In the genomic region with DNA sequence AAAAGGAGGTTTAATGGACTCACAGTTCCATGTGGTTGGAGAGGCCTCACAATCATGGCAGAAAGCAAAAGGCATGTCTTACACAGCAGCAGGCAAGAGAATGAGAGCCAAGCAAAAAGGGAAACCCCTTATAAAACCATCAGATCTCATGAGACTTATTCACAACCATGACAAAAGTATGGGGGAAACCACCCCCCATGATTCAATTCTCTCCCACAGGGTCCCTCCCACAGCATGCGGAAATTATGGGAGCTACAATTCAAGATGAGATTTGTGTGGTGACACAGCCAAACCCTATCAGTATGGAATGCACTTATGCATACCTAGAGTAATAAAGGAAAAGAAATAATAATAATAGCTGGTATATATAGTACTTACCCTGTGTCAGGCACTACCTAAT, we compare ENCODE assay signal across 14 cellular contexts.
"Had no signal": no experiment of that assay in that cellular context is flagged by ENCODE, and none has a peak within 500 bp of the region (broad histone marks: within the 10 kb centered on the region; RNA-seq: fewer than 3 reads in every experiment).

No MANE protein-coding gene starts in this region.

- H3K36me3 ChIP-seq: adrenal gland, gastrocnemius medialis, heart left ventricle, SJSA1, thoracic aorta, upper lobe of right lung had no signal

- H3K4me3 Mint-ChIP-seq: immature natural killer cell; natural killer cell treated with Interleukin-12 subunit alpha and Interleukin-12 subunit beta and Interleukin-15 and Interleukin-18, amount 100 ng/mL, for 72 hours had no signal

- DNase-seq: activated gamma-delta T cell treated with Interleukin-2 at 50 U/mL for 16 hours, adrenal gland, erythroblast, gastrocnemius medialis, heart left ventricle, immature natural killer cell, mesenchymal stem cell, posterior cingulate gyrus, retina, upper lobe of right lung had no signal

- H3K36me3 Mint-ChIP-seq: immature natural killer cell; natural killer cell treated with Interleukin-12 subunit alpha and Interleukin-12 subunit beta and Interleukin-15 and Interleukin-18, amount 100 ng/mL, for 72 hours had no signal

- H3K27ac ChIP-seq: adrenal gland, gastrocnemius medialis, heart left ventricle, SJSA1, thoracic aorta, upper lobe of right lung had no signal

- H3K9me3 Mint-ChIP-seq: immature natural killer cell had no signal

- H3K27me3 ChIP-seq: adrenal gland, gastrocnemius medialis, heart left ventricle, SJSA1, upper lobe of right lung had no signal

- H3K4me3 ChIP-seq: adrenal gland, gastrocnemius medialis, heart left ventricle, SJSA1, thoracic aorta, upper lobe of right lung had no signal

- H3K27ac Mint-ChIP-seq: natural killer cell treated with Interleukin-12 subunit alpha and Interleukin-12 subunit beta and Interleukin-15 and Interleukin-18, amount 100 ng/mL, for 72 hours had no signal

- H3K9me3 ChIP-seq: gastrocnemius medialis, heart left ventricle, SJSA1, thoracic aorta, upper lobe of right lung had no signal

- ATAC-seq: activated CD4-positive, CD25-positive, alpha-beta regulatory T cell treated with anti-CD3 and anti-CD28 coated beads, Interleukin-2, amount 50 U/mL, for 24 hours; gastrocnemius medialis; heart left ventricle; natural killer cell treated with Interleukin-12 subunit alpha and Interleukin-12 subunit beta and Interleukin-15 and Interleukin-18, amount 100 ng/mL, for 72 hours; upper lobe of right lung had no signal
